ENCODE assay signal across 24 cellular contexts in genomic region chr19:23983406-23983805, GRCh38.
DNase-seq lines count a peak whose midpoint lies in the region; ATAC-seq, FAIRE-seq and TF ChIP-seq lines count a peak whose summit lies in the region.
"Had no signal": no experiment of that assay in that cellular context is flagged by ENCODE, and none has a peak within 500 bp of the region (broad histone marks: within the 10 kb centered on the region; RNA-seq: fewer than 3 reads in every experiment).

No MANE protein-coding gene starts in this region.

- ATAC-seq in esophagus mucosa: peak; percentile 33
- no peak for ATAC-seq in stimulated activated effector memory CD8-positive, alpha-beta T cell treated with anti-CD3 and anti-CD28 coated beads, Interleukin-12 subunit alpha, Interleukin-12 subunit beta, amount 100 ng/mL, for 72 hours

- no peak overlapping the region for H3K27ac Mint-ChIP-seq in stimulated activated effector memory CD8-positive, alpha-beta T cell treated with anti-CD3 and anti-CD28 coated beads, Interleukin-12 subunit alpha, Interleukin-12 subunit beta, amount 100 ng/mL, for 72 hours
- no peak overlapping the region for H3K27ac Mint-ChIP-seq in endodermal cell
- H3K27ac Mint-ChIP-seq: B cell; CD14-positive monocyte; CD4-positive, alpha-beta T cell; CD8-positive, alpha-beta memory T cell had no signal

- no peak overlapping the region for H3K4me2 ChIP-seq in mammary epithelial cell (ENCODE audit: insufficient read depth, low read depth, low read length)
- H3K4me2 ChIP-seq: BLaER1 had no signal

- dilution Hi-C loops in mammary epithelial cell (cut with HindIII; ENCODE audit: low sequenced_read_pairs): no loop called here

- FAIRE-seq in bronchial epithelial cell (lab: Jason Lieb, UNC): no peak
- FAIRE-seq: A204.1, D721Med, GM12891, GM18507, H54 had no signal

- H3K4me1 Mint-ChIP-seq in stimulated activated effector memory CD8-positive, alpha-beta T cell treated with anti-CD3 and anti-CD28 coated beads, Interleukin-12 subunit alpha, Interleukin-12 subunit beta, amount 100 ng/mL, for 72 hours: no peaks in the 10 kb centered on the region
- no peaks in the 10 kb centered on the region for H3K4me1 Mint-ChIP-seq in endodermal cell
- H3K4me1 Mint-ChIP-seq: B cell; CD14-positive monocyte; CD8-positive, alpha-beta memory T cell had no signal

- H3K4me1 ChIP-seq in mammary epithelial cell (ENCODE audit: insufficient read depth, low read length) (no peaks in the 10 kb centered on the region), breast epithelium (no peaks in the 10 kb centered on the region), endodermal cell (ENCODE audit: control insufficient read depth, insufficient read depth, low read length) (no peaks in the 10 kb centered on the region)
- H3K4me1 ChIP-seq: BLaER1, HAP-1 had no signal

- in situ Hi-C loops in mammary epithelial cell (cut with MboI; ENCODE audit: low sequenced_read_pairs in 2 of 2): no loop called here

- no peak for TF ChIP-seq POLR2A in breast epithelium (IDR thresholded peaks at IDR 0.05)

- H3K27ac ChIP-seq in mammary epithelial cell (ENCODE audit: insufficient read depth, low read depth, low read length): no peak overlapping the region
- no peak overlapping the region for H3K27ac ChIP-seq in breast epithelium
- no peak overlapping the region for H3K27ac ChIP-seq in endodermal cell (ENCODE audit: low read depth, low read length)
- H3K27ac ChIP-seq: 22Rv1, BLaER1 had no signal

- no peaks in the 10 kb centered on the region for H3K9me3 Mint-ChIP-seq in stimulated activated effector memory CD8-positive, alpha-beta T cell treated with anti-CD3 and anti-CD28 coated beads, Interleukin-12 subunit alpha, Interleukin-12 subunit beta, amount 100 ng/mL, for 72 hours
- H3K9me3 Mint-ChIP-seq in endodermal cell: peaks cover 92% of the 10 kb centered on the region
- H3K9me3 Mint-ChIP-seq: CD4-positive, alpha-beta T cell; CD8-positive, alpha-beta memory T cell had no signal

- peaks cover 11% of the 10 kb centered on the region for H3K9me3 ChIP-seq in mammary epithelial cell (replicated peaks; ENCODE audit: insufficient read depth, low read length)
- no peaks in the 10 kb centered on the region for H3K9me3 ChIP-seq in breast epithelium
- peaks cover 49% of the 10 kb centered on the region for H3K9me3 ChIP-seq in endodermal cell (ENCODE audit: control insufficient read depth, low read length)
- H3K9me3 ChIP-seq: BLaER1, HAP-1 had no signal

- H3K27me3 Mint-ChIP-seq in endodermal cell (ENCODE audit: insufficient read depth): no peaks in the 10 kb centered on the region
- H3K27me3 Mint-ChIP-seq: B cell; CD4-positive, alpha-beta T cell; CD8-positive, alpha-beta memory T cell had no signal

- WGBS in mammary epithelial cell (ENCODE audit: low coverage, missing lambda C conversion rate): 14% methylated on average over 1 of the region's 1 CpG
- 14% methylated on average over 1 of the region's 1 CpG; no CpG with 5 or more reads in 1 of the 2 experiments for WGBS in endodermal cell (ENCODE audit: insufficient coverage in 1 of 2, insufficient read length in 1 of 2), 2 experiments

- H3K9ac ChIP-seq in mammary epithelial cell (ENCODE audit: insufficient read depth, low read length): no peak overlapping the region
- no peak overlapping the region for H3K9ac ChIP-seq in endodermal cell (ENCODE audit: extremely low read depth, low read length, poor library complexity, severe bottlenecking)
- H3K9ac ChIP-seq: BLaER1 had no signal

- no peaks in the 10 kb centered on the region for H3K36me3 ChIP-seq in mammary epithelial cell (ENCODE audit: insufficient read depth, low read length)
- no peaks in the 10 kb centered on the region for H3K36me3 ChIP-seq in breast epithelium
- H3K36me3 ChIP-seq in bronchial epithelial cell (ENCODE audit: control insufficient read depth, insufficient read depth, low read length): no peaks in the 10 kb centered on the region
- H3K36me3 ChIP-seq in endodermal cell (ENCODE audit: control insufficient read depth, insufficient read depth, low read length): no peaks in the 10 kb centered on the region
- H3K36me3 ChIP-seq: BLaER1, HAP-1 had no signal

- H3K27me3 ChIP-seq in mammary epithelial cell (ENCODE audit: insufficient read depth, low read length) (no peaks in the 10 kb centered on the region), breast epithelium (no peaks in the 10 kb centered on the region), bronchial epithelial cell (ENCODE audit: control insufficient read depth, insufficient read depth, low read length) (no peaks in the 10 kb centered on the region), endodermal cell (ENCODE audit: control insufficient read depth, insufficient read depth, low read length, poor library complexity, severe bottlenecking) (no peaks in the 10 kb centered on the region)
- H3K27me3 ChIP-seq: BLaER1 had no signal

- BruUV-seq in mammary epithelial cell (replicated peaks; lab: Mats Ljungman, UMichigan): no TSS peak

- intact Hi-C loops in mammary epithelial cell (cut with micrococcal nuclease): no loop called here
- intact Hi-C loops in breast epithelium (cut with DNase I; ENCODE audit: low total_unique reads): no loop called here

- DNase-seq in mammary epithelial cell (peak; percentile 55), breast epithelium (ENCODE audit: low spot score in 2 of 2) (no peak), bronchial epithelial cell (ENCODE audit: low read depth) (peak; percentile 69), ureter (ENCODE audit: low spot score) (no peak), endodermal cell (no peak), C1 segment of cervical spinal cord (lab: John Stamatoyannopoulos, UW) (no peak)
- DNase-seq in stimulated activated effector memory CD8-positive, alpha-beta T cell treated with anti-CD3 and anti-CD28 coated beads, Interleukin-12 subunit alpha, Interleukin-12 subunit beta, amount 100 ng/mL, for 72 hours (ENCODE audit: low spot score in 2 of 2): no peak
- DNase-seq: CD4-positive, alpha-beta T cell; CD8-positive, alpha-beta memory T cell; DMS 273 treated with DMSO at 0.1 percent for 48 hours; DMS79; GF-D8; GOT3 had no signal

- CTCF ChIA-PET in mammary epithelial cell (lab: Charles Lee; ENCODE audit: low non-redundant PET): no interaction called here

- H3K79me2 ChIP-seq in mammary epithelial cell (ENCODE audit: insufficient read depth, low read length): no peaks in the 10 kb centered on the region

- no peak overlapping the region for H2AFZ ChIP-seq in mammary epithelial cell (ENCODE audit: low read depth, low read length)

- H3K36me3 Mint-ChIP-seq in stimulated activated effector memory CD8-positive, alpha-beta T cell treated with anti-CD3 and anti-CD28 coated beads, Interleukin-12 subunit alpha, Interleukin-12 subunit beta, amount 100 ng/mL, for 72 hours: no peaks in the 10 kb centered on the region
- no peaks in the 10 kb centered on the region for H3K36me3 Mint-ChIP-seq in endodermal cell (ENCODE audit: low read depth)
- H3K36me3 Mint-ChIP-seq: CD14-positive monocyte had no signal

- no peaks in the 10 kb centered on the region for H4K20me1 ChIP-seq in mammary epithelial cell (ENCODE audit: insufficient read depth, low read length)
- H4K20me1 ChIP-seq: BLaER1 had no signal

- no peak for TF ChIP-seq CTCF in mammary epithelial cell (conservative IDR thresholded peaks at IDR 0.05 in 1 of 2, IDR thresholded peaks at IDR 0.05 in 1 of 2; ENCODE audit: extremely low read depth in 1 of 2, insufficient read depth in 1 of 2, low read depth in 1 of 2, low read length in 2 of 2)
- no peak for TF ChIP-seq CTCF in breast epithelium (IDR thresholded peaks at IDR 0.05)
- no peak for TF ChIP-seq CTCF in bronchial epithelial cell (IDR thresholded peaks at IDR 0.05; ENCODE audit: insufficient read depth, low read length, severe bottlenecking)
- TF ChIP-seq CTCF in endodermal cell (conservative IDR thresholded peaks at IDR 0.05): no peak

- H3K4me3 ChIP-seq in mammary epithelial cell (replicated peaks in 1 of 3; ENCODE audit: insufficient read depth in 1 of 3, low read depth in 2 of 3, low read length in 3 of 3): no peak overlapping the region
- no peak overlapping the region for H3K4me3 ChIP-seq in breast epithelium
- H3K4me3 ChIP-seq in bronchial epithelial cell (ENCODE audit: low read depth, low read length): no peak overlapping the region
- H3K4me3 ChIP-seq in endodermal cell (ENCODE audit: low read length): no peak overlapping the region
- H3K4me3 ChIP-seq: BLaER1, HAP-1 had no signal

- no peak overlapping the region for H3K4me3 Mint-ChIP-seq in stimulated activated effector memory CD8-positive, alpha-beta T cell treated with anti-CD3 and anti-CD28 coated beads, Interleukin-12 subunit alpha, Interleukin-12 subunit beta, amount 100 ng/mL, for 72 hours
- H3K4me3 Mint-ChIP-seq in endodermal cell: no peak overlapping the region
- H3K4me3 Mint-ChIP-seq: B cell; CD14-positive monocyte; CD4-positive, alpha-beta T cell; CD8-positive, alpha-beta memory T cell had no signal

Comparison
In these comparisons a context has a peak if more than half of its experiments do, and no peak if none do; other contexts are left out.
1. DNase-seq: peak in mammary epithelial cell (single experiment) and bronchial epithelial cell (single experiment); none in breast epithelium (0 of 2), stimulated activated effector memory CD8-positive, alpha-beta T cell treated with anti-CD3 and anti-CD28 coated beads, Interleukin-12 subunit alpha, Interleukin-12 subunit beta, amount 100 ng/mL, for 72 hours (0 of 2), ureter (single experiment), endodermal cell (single experiment) and C1 segment of cervical spinal cord (0 of 14).